ENCODE assay signal across 1 cellular context in the genomic region with DNA sequence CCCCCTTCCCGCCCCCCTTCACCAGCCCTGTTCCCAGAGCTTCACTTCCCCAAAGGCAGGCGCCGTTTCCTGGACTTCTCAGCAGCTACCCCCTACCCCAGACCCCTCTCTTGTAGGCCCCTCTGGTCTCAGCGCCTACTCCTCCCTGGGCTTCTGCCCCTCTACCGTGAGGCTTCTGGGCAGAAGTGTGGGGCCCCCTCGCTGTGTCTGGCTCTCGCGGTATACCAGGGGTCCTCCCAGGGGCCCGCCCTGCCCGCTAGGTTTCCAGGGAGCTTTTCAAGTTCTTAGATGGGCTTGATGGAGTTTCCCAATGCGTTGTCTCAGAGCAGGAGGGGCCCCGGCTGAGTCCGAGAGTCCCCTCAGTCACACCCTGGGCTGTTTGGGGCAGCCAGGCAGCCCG.
TF ChIP-seq lines count a peak whose summit lies in the region.

No MANE protein-coding gene starts in this region.

TF ChIP-seq in SK-N-SH, 30 proteins besides CTCF, POLR2A, EP300 and RAD21:
- TF ChIP-seq, protein P1, sequence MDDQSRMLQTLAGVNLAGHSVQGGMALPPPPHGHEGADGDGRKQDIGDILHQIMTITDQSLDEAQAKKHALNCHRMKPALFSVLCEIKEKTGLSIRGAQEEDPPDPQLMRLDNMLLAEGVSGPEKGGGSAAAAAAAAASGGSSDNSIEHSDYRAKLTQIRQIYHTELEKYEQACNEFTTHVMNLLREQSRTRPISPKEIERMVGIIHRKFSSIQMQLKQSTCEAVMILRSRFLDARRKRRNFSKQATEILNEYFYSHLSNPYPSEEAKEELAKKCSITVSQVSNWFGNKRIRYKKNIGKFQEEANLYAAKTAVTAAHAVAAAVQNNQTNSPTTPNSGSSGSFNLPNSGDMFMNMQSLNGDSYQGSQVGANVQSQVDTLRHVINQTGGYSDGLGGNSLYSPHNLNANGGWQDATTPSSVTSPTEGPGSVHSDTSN (IDR thresholded peaks at IDR 0.05): no peak
- TF ChIP-seq GATA2 (CRISPR knock-in tag; IDR thresholded peaks at IDR 0.05) (no peak), EZH2phosphoT487 (IDR thresholded peaks at IDR 0.05; ENCODE audit: borderline replicate concordance, low read depth) (no peak), FOXJ3 (CRISPR knock-in tag; IDR thresholded peaks at IDR 0.05) (no peak), NRF1 (IDR thresholded peaks at IDR 0.05; ENCODE audit: low read depth, low read length) (no peak), MXI1 (IDR thresholded peaks at IDR 0.05; ENCODE audit: low read depth, low read length) (no peak), YY1 (IDR thresholded peaks at IDR 0.05; ENCODE audit: low read depth) (no peak), SIN3A (IDR thresholded peaks at IDR 0.05; ENCODE audit: borderline replicate concordance, low read depth, low read length) (no peak), RFX5 (IDR thresholded peaks at IDR 0.05; ENCODE audit: low read length) (no peak), SMC3 (IDR thresholded peaks at IDR 0.05; ENCODE audit: low read depth, low read length) (no peak)
- TF ChIP-seq, protein P2, sequence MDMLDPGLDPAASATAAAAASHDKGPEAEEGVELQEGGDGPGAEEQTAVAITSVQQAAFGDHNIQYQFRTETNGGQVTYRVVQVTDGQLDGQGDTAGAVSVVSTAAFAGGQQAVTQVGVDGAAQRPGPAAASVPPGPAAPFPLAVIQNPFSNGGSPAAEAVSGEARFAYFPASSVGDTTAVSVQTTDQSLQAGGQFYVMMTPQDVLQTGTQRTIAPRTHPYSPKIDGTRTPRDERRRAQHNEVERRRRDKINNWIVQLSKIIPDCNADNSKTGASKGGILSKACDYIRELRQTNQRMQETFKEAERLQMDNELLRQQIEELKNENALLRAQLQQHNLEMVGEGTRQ (IDR thresholded peaks at IDR 0.05; ENCODE audit: borderline replicate concordance, low read depth, low read length): no peak
- TF ChIP-seq, protein P3, sequence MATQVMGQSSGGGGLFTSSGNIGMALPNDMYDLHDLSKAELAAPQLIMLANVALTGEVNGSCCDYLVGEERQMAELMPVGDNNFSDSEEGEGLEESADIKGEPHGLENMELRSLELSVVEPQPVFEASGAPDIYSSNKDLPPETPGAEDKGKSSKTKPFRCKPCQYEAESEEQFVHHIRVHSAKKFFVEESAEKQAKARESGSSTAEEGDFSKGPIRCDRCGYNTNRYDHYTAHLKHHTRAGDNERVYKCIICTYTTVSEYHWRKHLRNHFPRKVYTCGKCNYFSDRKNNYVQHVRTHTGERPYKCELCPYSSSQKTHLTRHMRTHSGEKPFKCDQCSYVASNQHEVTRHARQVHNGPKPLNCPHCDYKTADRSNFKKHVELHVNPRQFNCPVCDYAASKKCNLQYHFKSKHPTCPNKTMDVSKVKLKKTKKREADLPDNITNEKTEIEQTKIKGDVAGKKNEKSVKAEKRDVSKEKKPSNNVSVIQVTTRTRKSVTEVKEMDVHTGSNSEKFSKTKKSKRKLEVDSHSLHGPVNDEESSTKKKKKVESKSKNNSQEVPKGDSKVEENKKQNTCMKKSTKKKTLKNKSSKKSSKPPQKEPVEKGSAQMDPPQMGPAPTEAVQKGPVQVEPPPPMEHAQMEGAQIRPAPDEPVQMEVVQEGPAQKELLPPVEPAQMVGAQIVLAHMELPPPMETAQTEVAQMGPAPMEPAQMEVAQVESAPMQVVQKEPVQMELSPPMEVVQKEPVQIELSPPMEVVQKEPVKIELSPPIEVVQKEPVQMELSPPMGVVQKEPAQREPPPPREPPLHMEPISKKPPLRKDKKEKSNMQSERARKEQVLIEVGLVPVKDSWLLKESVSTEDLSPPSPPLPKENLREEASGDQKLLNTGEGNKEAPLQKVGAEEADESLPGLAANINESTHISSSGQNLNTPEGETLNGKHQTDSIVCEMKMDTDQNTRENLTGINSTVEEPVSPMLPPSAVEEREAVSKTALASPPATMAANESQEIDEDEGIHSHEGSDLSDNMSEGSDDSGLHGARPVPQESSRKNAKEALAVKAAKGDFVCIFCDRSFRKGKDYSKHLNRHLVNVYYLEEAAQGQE (IDR thresholded peaks at IDR 0.05; ENCODE audit: low read depth, low read length): no peak
- TF ChIP-seq, protein P4, sequence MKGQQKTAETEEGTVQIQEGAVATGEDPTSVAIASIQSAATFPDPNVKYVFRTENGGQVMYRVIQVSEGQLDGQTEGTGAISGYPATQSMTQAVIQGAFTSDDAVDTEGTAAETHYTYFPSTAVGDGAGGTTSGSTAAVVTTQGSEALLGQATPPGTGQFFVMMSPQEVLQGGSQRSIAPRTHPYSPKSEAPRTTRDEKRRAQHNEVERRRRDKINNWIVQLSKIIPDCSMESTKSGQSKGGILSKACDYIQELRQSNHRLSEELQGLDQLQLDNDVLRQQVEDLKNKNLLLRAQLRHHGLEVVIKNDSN (IDR thresholded peaks at IDR 0.05; ENCODE audit: borderline replicate concordance, low read depth): no peak
TF ChIP-seq in SK-N-SH: peak in this region for 0.
